Comparison of ENCODE assay signal across 2 cellular contexts in the genomic region with DNA sequence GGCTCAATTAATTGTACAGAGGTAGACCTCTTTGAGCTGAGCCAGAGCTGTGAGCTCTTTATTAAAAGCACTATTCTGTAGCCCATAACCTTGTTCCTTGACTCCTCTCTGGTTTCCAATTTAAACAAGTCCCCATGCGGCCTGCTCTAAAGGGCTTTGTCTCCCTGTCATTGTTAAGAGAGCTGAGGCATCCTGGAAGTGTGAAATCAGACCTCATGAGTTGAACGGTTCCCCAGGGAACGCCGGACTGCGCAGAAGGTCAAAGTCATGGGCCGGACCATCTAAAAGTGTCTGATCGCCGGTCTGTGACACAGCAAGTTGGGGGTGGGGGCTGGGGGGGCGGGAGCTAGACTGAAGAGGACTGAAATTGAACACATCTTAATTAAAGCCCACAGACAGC.
TF ChIP-seq lines count a peak whose summit lies in the region.

No MANE protein-coding gene starts in this region.

TF ChIP-seq in HEK293T, 16 proteins besides CTCF, POLR2A, EP300 and RAD21 (continued from another document):
- TF ChIP-seq, protein P1, sequence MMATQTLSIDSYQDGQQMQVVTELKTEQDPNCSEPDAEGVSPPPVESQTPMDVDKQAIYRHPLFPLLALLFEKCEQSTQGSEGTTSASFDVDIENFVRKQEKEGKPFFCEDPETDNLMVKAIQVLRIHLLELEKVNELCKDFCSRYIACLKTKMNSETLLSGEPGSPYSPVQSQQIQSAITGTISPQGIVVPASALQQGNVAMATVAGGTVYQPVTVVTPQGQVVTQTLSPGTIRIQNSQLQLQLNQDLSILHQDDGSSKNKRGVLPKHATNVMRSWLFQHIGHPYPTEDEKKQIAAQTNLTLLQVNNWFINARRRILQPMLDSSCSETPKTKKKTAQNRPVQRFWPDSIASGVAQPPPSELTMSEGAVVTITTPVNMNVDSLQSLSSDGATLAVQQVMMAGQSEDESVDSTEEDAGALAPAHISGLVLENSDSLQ (IDR thresholded peaks at IDR 0.05) = no peak
- TF ChIP-seq L3MBTL2 (conservative IDR thresholded peaks at IDR 0.05) = no peak
- TF ChIP-seq CTBP1 (IDR thresholded peaks at IDR 0.05; ENCODE audit: borderline replicate concordance) = no peak
- TF ChIP-seq BHLHE40 (IDR thresholded peaks at IDR 0.05; ENCODE audit: borderline replicate concordance) = no peak
- no peak for TF ChIP-seq SP1 (IDR thresholded peaks at IDR 0.05)
- no peak for TF ChIP-seq LEF1 (IDR thresholded peaks at IDR 0.05; ENCODE audit: borderline replicate concordance)

TF ChIP-seq in H1, 55 proteins besides CTCF, POLR2A, EP300 and RAD21 (continued from another document):
- TF ChIP-seq, protein P2, sequence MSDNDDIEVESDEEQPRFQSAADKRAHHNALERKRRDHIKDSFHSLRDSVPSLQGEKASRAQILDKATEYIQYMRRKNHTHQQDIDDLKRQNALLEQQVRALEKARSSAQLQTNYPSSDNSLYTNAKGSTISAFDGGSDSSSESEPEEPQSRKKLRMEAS (IDR thresholded peaks at IDR 0.05) = peak; percentile 39; the same call in 1 of the 2 replicates
